In the genomic region with DNA sequence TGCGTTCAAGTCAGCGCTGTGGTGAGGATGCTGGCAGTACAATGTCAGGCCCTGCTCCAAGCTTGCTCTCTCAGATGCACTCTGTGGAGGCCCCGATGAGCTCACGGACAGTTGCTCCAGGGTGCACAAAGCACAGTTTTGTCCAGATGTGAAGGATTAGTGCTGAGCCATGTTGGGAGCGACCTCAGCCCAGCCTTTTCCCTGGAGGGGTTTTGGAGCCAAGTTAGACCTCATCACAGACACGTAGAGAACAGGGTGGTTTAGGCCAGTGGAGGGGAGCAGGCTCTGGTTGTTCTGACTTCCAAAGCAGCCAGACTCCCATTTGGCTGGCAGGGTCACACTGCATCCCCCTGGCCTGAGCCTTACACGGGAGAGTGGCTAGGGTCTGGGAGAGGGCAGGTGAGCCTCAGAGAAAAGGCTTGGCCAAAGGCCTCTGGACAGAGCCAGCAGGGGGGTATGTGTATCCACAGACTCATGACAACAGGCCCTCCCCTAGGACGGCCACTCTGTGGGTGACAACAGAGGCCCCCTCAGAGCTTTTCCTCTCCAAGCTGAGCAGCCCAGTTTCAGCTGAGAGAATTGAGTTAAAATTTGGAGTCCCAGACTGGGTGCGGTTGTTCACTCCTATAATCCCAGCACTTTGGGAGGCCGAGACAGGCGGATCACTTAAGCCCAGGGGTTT, we compare ENCODE assay signal across 13 cellular contexts. TPM values are rescaled to one million over a fixed set of nuclear protein-coding genes. Genes with fewer than 3 reads are reported as not detected.
DNase-seq lines count a peak whose midpoint lies in the region; ATAC-seq and TF ChIP-seq lines count a peak whose summit lies in the region.
"Had no signal": no experiment of that assay in that cellular context is flagged by ENCODE, and none has a peak within 500 bp of the region (broad histone marks: within the 10 kb centered on the region; RNA-seq: fewer than 3 reads in every experiment).

No MANE protein-coding gene starts in this region.

- peak; percentile 15 for DNase-seq in H7
- no peak for DNase-seq in coronary artery (ENCODE audit: low spot score)
- DNase-seq in left kidney (ENCODE audit: low read depth, low spot score): peak; percentile 13
- DNase-seq in HPDE6-E6E7 (ENCODE audit: extremely low spot score): no peak
- no peak for DNase-seq in natural killer cell
- DNase-seq in activated CD4-positive, alpha-beta T cell treated with anti-CD3 and anti-CD28 coated beads for 1 hour: no peak
- DNase-seq: brain microvascular endothelial cell, NCI-H2171 treated with DMSO at 0.1 percent for 48 hours had no signal

- H3K4me1 Mint-ChIP-seq in natural killer cell: no peaks in the 10 kb centered on the region

- H3K36me3 ChIP-seq in H7 (replicated peaks; ENCODE audit: control insufficient read depth, insufficient read depth, low read length): no peaks in the 10 kb centered on the region
- no peaks in the 10 kb centered on the region for H3K36me3 ChIP-seq in stomach smooth muscle (ENCODE audit: control insufficient read depth in 2 of 2, insufficient read depth in 2 of 2, low read length in 2 of 2)
- H3K36me3 ChIP-seq: brain microvascular endothelial cell, HAP-1 had no signal

- H3K27me3 Mint-ChIP-seq in natural killer cell (ENCODE audit: low read depth in 2 of 2): peaks cover 32 to 35% of the 10 kb centered on the region in 2 donors

- H3K9me3 ChIP-seq in stomach smooth muscle (ENCODE audit: control insufficient read depth in 2 of 2, low read length in 2 of 2): no peaks in the 10 kb centered on the region
- H3K9me3 ChIP-seq: HAP-1 had no signal

- H3K4me3 Mint-ChIP-seq in natural killer cell: no peak overlapping the region

- no peak overlapping the region for H3K4me3 ChIP-seq in H7 (ENCODE audit: insufficient read depth, low read depth, low read length)
- H3K4me3 ChIP-seq in coronary artery: no peak overlapping the region
- no peak overlapping the region for H3K4me3 ChIP-seq in stomach smooth muscle (ENCODE audit: low read length in 2 of 2)
- H3K4me3 ChIP-seq: HAP-1 had no signal

- H3K9me3 Mint-ChIP-seq in natural killer cell: no peaks in the 10 kb centered on the region

- ATAC-seq in natural killer cell (no peak), SK-N-SH treated with all-trans-retinoic acid at 6 μM for 48 hours (no peak)
- ATAC-seq: Panc1 had no signal

- H3K27me3 ChIP-seq in H7 (ENCODE audit: control insufficient read depth, insufficient read depth, low read length) (peaks cover 14% of the 10 kb centered on the region), stomach smooth muscle (ENCODE audit: control insufficient read depth in 1 of 2, insufficient read depth in 2 of 2, low read length in 2 of 2) (peaks cover 23 to 30% of the 10 kb centered on the region in 2 donors)
- H3K27me3 ChIP-seq: brain microvascular endothelial cell had no signal

- no peaks in the 10 kb centered on the region for H3K36me3 Mint-ChIP-seq in natural killer cell

- intact Hi-C loops in natural killer cell (cut with micrococcal nuclease): no loop called here

- no peak for TF ChIP-seq CTCF in coronary artery (IDR thresholded peaks at IDR 0.05)
- no peak for TF ChIP-seq CTCF in natural killer cell (IDR thresholded peaks at IDR 0.05)

- peaks cover 19% of the 10 kb centered on the region for H3K4me1 ChIP-seq in stomach smooth muscle (ENCODE audit: control insufficient read depth, insufficient read depth, low read length)

- H3K27ac Mint-ChIP-seq in natural killer cell: no peak overlapping the region

- peak overlapping the region; percentile 61 to 85 for H3K27ac ChIP-seq in coronary artery
- peak overlapping the region; percentile 53 for H3K27ac ChIP-seq in stomach smooth muscle (ENCODE audit: low read length)
- H3K27ac ChIP-seq: brain microvascular endothelial cell had no signal

- H3K9ac ChIP-seq in stomach smooth muscle (ENCODE audit: low read length in 2 of 2): peak overlapping the region in 1 of 2 donors; percentile 13

TF ChIP-seq in SK-N-SH treated with all-trans-retinoic acid at 6 μM for 48 hours, 23 proteins besides CTCF, POLR2A, EP300 and RAD21:
- TF ChIP-seq BACH2 (CRISPR knock-in tag; IDR thresholded peaks at IDR 0.05; ENCODE audit: borderline replicate concordance) (no peak), GLIS3 (CRISPR knock-in tag; IDR thresholded peaks at IDR 0.05) (no peak), ZNF565 (CRISPR knock-in tag; conservative IDR thresholded peaks at IDR 0.05; ENCODE audit: low read depth) (no peak), ZFP30 (CRISPR knock-in tag; IDR thresholded peaks at IDR 0.05) (no peak), OSR1 (CRISPR knock-in tag; IDR thresholded peaks at IDR 0.05) (no peak), ZNF70 (CRISPR knock-in tag; IDR thresholded peaks at IDR 0.05) (no peak), ESRRG (CRISPR knock-in tag; IDR thresholded peaks at IDR 0.05) (no peak), ZFP3 (CRISPR knock-in tag; IDR thresholded peaks at IDR 0.05) (no peak), RARB (CRISPR knock-in tag; IDR thresholded peaks at IDR 0.05) (no peak), PPARA (CRISPR knock-in tag; IDR thresholded peaks at IDR 0.05; ENCODE audit: borderline replicate concordance) (no peak), ZNF8 (CRISPR knock-in tag; IDR thresholded peaks at IDR 0.05) (no peak)
- TF ChIP-seq, protein P1, sequence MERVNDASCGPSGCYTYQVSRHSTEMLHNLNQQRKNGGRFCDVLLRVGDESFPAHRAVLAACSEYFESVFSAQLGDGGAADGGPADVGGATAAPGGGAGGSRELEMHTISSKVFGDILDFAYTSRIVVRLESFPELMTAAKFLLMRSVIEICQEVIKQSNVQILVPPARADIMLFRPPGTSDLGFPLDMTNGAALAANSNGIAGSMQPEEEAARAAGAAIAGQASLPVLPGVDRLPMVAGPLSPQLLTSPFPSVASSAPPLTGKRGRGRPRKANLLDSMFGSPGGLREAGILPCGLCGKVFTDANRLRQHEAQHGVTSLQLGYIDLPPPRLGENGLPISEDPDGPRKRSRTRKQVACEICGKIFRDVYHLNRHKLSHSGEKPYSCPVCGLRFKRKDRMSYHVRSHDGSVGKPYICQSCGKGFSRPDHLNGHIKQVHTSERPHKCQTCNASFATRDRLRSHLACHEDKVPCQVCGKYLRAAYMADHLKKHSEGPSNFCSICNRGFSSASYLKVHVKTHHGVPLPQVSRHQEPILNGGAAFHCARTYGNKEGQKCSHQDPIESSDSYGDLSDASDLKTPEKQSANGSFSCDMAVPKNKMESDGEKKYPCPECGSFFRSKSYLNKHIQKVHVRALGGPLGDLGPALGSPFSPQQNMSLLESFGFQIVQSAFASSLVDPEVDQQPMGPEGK (CRISPR knock-in tag; IDR thresholded peaks at IDR 0.05; ENCODE audit: borderline replicate concordance): no peak
- TF ChIP-seq, protein P2, sequence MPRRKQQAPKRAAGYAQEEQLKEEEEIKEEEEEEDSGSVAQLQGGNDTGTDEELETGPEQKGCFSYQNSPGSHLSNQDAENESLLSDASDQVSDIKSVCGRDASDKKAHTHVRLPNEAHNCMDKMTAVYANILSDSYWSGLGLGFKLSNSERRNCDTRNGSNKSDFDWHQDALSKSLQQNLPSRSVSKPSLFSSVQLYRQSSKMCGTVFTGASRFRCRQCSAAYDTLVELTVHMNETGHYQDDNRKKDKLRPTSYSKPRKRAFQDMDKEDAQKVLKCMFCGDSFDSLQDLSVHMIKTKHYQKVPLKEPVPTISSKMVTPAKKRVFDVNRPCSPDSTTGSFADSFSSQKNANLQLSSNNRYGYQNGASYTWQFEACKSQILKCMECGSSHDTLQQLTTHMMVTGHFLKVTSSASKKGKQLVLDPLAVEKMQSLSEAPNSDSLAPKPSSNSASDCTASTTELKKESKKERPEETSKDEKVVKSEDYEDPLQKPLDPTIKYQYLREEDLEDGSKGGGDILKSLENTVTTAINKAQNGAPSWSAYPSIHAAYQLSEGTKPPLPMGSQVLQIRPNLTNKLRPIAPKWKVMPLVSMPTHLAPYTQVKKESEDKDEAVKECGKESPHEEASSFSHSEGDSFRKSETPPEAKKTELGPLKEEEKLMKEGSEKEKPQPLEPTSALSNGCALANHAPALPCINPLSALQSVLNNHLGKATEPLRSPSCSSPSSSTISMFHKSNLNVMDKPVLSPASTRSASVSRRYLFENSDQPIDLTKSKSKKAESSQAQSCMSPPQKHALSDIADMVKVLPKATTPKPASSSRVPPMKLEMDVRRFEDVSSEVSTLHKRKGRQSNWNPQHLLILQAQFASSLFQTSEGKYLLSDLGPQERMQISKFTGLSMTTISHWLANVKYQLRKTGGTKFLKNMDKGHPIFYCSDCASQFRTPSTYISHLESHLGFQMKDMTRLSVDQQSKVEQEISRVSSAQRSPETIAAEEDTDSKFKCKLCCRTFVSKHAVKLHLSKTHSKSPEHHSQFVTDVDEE (CRISPR knock-in tag; IDR thresholded peaks at IDR 0.05): no peak
TF ChIP-seq in SK-N-SH treated with all-trans-retinoic acid at 6 μM for 48 hours: peak in this region for 0.

RNA-seq across cellular contexts. Expression of a gene that starts 4.6 kb away (rescaled TPM):
- 4.9 and 5.1 TPM in 2 replicates for total RNA-seq in H7 (2014; rRNA removed; shearing (Covaris generic))
- not detected for total RNA-seq in natural killer cell
- total RNA-seq: epithelial cell of proximal tubule had no signal

RNA-seq across cellular contexts. Expression of a gene that starts 58.7 kb away (rescaled TPM):
- total RNA-seq in H7 (2014; rRNA removed; shearing (Covaris generic)): 18.4 TPM in 2 replicates
- 10 to 100 TPM in 2 of 3 donors, 1 to 10 TPM in 1; 7.1 to 11.1 (median 10.3) TPM for total RNA-seq in natural killer cell

Comparison
In these comparisons a context has a peak if more than half of its experiments do, and no peak if none do; other contexts are left out.
1. DNase-seq: peak in H7 (single experiment) and left kidney (single experiment); none in coronary artery (single experiment), HPDE6-E6E7 (single experiment), natural killer cell (single experiment) and activated CD4-positive, alpha-beta T cell treated with anti-CD3 and anti-CD28 coated beads for 1 hour (single experiment).